ENCODE assay signal across 1 cellular context in the genomic region with DNA sequence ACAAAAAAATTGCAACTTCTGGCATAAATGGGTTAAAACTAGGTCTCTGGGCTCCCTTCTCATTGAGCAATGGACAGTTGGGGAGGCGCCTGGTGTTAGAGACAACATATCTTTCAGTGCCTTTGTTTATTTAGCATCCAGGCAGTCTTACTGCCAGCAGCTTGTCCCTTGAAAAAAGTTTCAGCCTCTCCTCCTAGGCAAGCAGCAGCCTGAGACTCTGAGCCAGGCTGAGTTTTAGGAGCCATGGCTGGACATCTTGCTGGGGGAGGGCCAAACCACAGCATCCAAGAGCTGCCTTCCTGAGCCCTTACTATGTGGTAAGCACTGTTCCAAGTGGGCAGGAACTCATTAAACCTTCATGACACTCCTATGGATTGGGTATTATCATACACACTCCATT.
TF ChIP-seq lines count a peak whose summit lies in the region.

No MANE protein-coding gene starts in this region.

TF ChIP-seq in A549, 52 proteins besides CTCF, POLR2A, EP300 and RAD21 (continued from another document):
- no peak for TF ChIP-seq EHF (CRISPR knock-in tag; IDR thresholded peaks at IDR 0.05)
- no peak for TF ChIP-seq RARB (CRISPR knock-in tag; IDR thresholded peaks at IDR 0.05)
TF ChIP-seq in A549: peak in this region for 0.
